ENCODE assay signal across 38 cellular contexts in the genomic region with DNA sequence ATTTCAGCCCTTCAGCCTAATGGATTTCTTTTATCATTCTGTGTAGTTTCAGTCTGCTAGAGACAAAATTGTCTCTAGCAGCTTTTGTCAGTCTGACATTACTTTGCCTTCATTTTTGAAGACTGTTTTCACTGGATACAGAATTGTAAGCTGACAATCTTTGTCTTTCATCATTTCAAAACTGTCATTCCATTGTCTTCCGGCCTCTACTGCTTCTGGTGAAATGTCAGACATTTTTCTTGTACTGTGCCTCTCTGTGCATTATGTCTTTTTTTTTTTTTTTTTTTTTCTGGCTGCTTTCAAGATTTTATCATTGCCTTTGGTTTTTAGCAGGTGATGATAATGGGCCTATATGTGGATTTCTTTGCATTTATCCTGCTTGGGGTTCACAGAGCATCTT.
"Had no signal": no experiment of that assay in that cellular context is flagged by ENCODE, and none has a peak within 500 bp of the region (broad histone marks: within the 10 kb centered on the region; RNA-seq: fewer than 3 reads in every experiment).

No MANE protein-coding gene starts in this region.

- H3K4me3 ChIP-seq: ascending aorta, cardiac muscle cell had no signal

- H3K27me3 Mint-ChIP-seq: activated naive CD8-positive, alpha-beta T cell treated with anti-CD3 and anti-CD28 coated beads, Interleukin-2, amount 50 U/mL, for 24 hours; activated T-cell treated with anti-CD3 and anti-CD28 coated beads, Interleukin-2, amount 50 U/mL, for 24 hours had no signal

- H3K4me1 Mint-ChIP-seq: activated CD4-positive, alpha-beta memory T cell treated with anti-CD3 and anti-CD28 coated beads, Interleukin-2, amount 10 ng/mL, durations not matched to agents 7 days and 5 days; activated CD4-positive, alpha-beta T cell treated with anti-CD3 and anti-CD28 coated beads for 36 hours; activated CD4-positive, alpha-beta T cell treated with anti-CD3 and anti-CD28 coated beads, Interleukin-2, amount 10 ng/mL, durations not matched to agents 7 days and 5 days; activated CD8-positive, alpha-beta memory T cell treated with anti-CD3 and anti-CD28 coated beads, Interleukin-2, amount 10 ng/mL, durations not matched to agents 7 days and 5 days; activated naive CD4-positive, alpha-beta T cell treated with anti-CD3 and anti-CD28 coated beads, Interleukin-2, amount 10 ng/mL, durations not matched to agents 7 days and 5 days; activated naive CD4-positive, alpha-beta T cell treated with anti-CD3 and anti-CD28 coated beads, Interleukin-2, amount 50 U/mL, for 24 hours; activated naive CD8-positive, alpha-beta T cell treated with anti-CD3 and anti-CD28 coated beads, Interleukin-2, amount 10 ng/mL, durations not matched to agents 7 days and 5 days; activated naive CD8-positive, alpha-beta T cell treated with anti-CD3 and anti-CD28 coated beads, Interleukin-2, amount 50 U/mL, for 24 hours; central memory CD8-positive, alpha-beta T cell had no signal

- DNase-seq: activated CD4-positive, alpha-beta memory T cell treated with anti-CD3 and anti-CD28 coated beads, Interleukin-2, amount 10 ng/mL, durations not matched to agents 7 days and 5 days; activated CD4-positive, alpha-beta T cell treated with anti-CD3 and anti-CD28 coated beads for 1 hour; activated CD4-positive, alpha-beta T cell treated with anti-CD3 and anti-CD28 coated beads for 36 hours; activated CD4-positive, alpha-beta T cell treated with anti-CD3 and anti-CD28 coated beads for 48 hours; activated CD4-positive, alpha-beta T cell treated with anti-CD3 and anti-CD28 coated beads, Interleukin-2, amount 10 ng/mL, durations not matched to agents 7 days and 5 days; activated CD4-positive, alpha-beta T cell treated with anti-CD3 and anti-CD28 coated beads, Interleukin-2, amount 50 U/mL, for 48 hours; activated CD4-positive, CD25-positive, alpha-beta regulatory T cell; activated CD8-positive, alpha-beta memory T cell treated with anti-CD3 and anti-CD28 coated beads for 24 hours; activated CD8-positive, alpha-beta memory T cell treated with anti-CD3 and anti-CD28 coated beads, Interleukin-2, amount 10 ng/mL, durations not matched to agents 7 days and 5 days; activated CD8-positive, alpha-beta memory T cell treated with anti-CD3 and anti-CD28 coated beads, Interleukin-2, amount 50 U/mL, for 48 hours; activated CD8-positive, alpha-beta T cell treated with anti-CD3 and anti-CD28 coated beads, Interleukin-2, amount 10 ng/mL, durations not matched to agents 7 days and 5 days; activated effector memory CD4-positive, alpha-beta T cell treated with Interleukin-2 at 50 U/mL for 16 hours; activated gamma-delta T cell; activated naive CD4-positive, alpha-beta T cell treated with anti-CD3 and anti-CD28 coated beads, Interleukin-2, amount 10 ng/mL, durations not matched to agents 7 days and 5 days; activated naive CD4-positive, alpha-beta T cell treated with Interleukin-2 at 50 U/mL for 16 hours; activated naive CD8-positive, alpha-beta T cell treated with anti-CD3 and anti-CD28 coated beads, Interleukin-2, amount 10 ng/mL, durations not matched to agents 7 days and 5 days; activated naive CD8-positive, alpha-beta T cell treated with anti-CD3 and anti-CD28 coated beads, Interleukin-2, amount 50 U/mL, for 24 hours; activated T-cell treated with anti-CD3 and anti-CD28 coated beads, Interleukin-2, amount 50 U/mL, for 24 hours; amygdala; anterior cingulate cortex; caudate nucleus; cerebellar nuclear complex; T-helper 1 cell; T-helper 2 cell; T-helper 9 cell had no signal

- H3K27ac Mint-ChIP-seq: activated CD4-positive, alpha-beta memory T cell treated with anti-CD3 and anti-CD28 coated beads, Interleukin-2, amount 10 ng/mL, durations not matched to agents 7 days and 5 days; activated CD4-positive, alpha-beta T cell treated with anti-CD3 and anti-CD28 coated beads for 36 hours; activated CD4-positive, alpha-beta T cell treated with anti-CD3 and anti-CD28 coated beads, Interleukin-2, amount 10 ng/mL, durations not matched to agents 7 days and 5 days; activated CD8-positive, alpha-beta memory T cell treated with anti-CD3 and anti-CD28 coated beads, Interleukin-2, amount 10 ng/mL, durations not matched to agents 7 days and 5 days; activated CD8-positive, alpha-beta T cell treated with anti-CD3 and anti-CD28 coated beads, Interleukin-2, amount 10 ng/mL, durations not matched to agents 7 days and 5 days; activated naive CD4-positive, alpha-beta T cell treated with anti-CD3 and anti-CD28 coated beads, Interleukin-2, amount 10 ng/mL, durations not matched to agents 7 days and 5 days; activated naive CD4-positive, alpha-beta T cell treated with anti-CD3 and anti-CD28 coated beads, Interleukin-2, amount 50 U/mL, for 24 hours; activated naive CD8-positive, alpha-beta T cell; activated naive CD8-positive, alpha-beta T cell treated with anti-CD3 and anti-CD28 coated beads, Interleukin-2, amount 10 ng/mL, durations not matched to agents 7 days and 5 days; activated naive CD8-positive, alpha-beta T cell treated with anti-CD3 and anti-CD28 coated beads, Interleukin-2, amount 50 U/mL, for 24 hours; activated T-helper 2 cell treated with anti-CD3 and anti-CD28 coated beads, Interferon-gamma antibody, Interleukin-2, Interleukin-4, amounts not matched to agents 10 μg/mL and 5 μg/mL and 100 μg/mL, durations not matched to agents 14 hours and 24 hours and 36 hours; brain; T-helper 1 cell treated with Interleukin-12 subunit alpha and Interleukin-12 subunit beta and Interleukin-4 antibody, amounts not matched to agents 30 μg/mL and 1 μg/mL, for 36 hours; T-helper 2 cell treated with Interferon-gamma antibody and Interleukin-4, amounts not matched to agents 5 μg/mL and 100 μg/mL, for 36 hours had no signal

- H3K36me3 ChIP-seq: ascending aorta, cardiac muscle cell had no signal

- ATAC-seq: activated CD4-positive, alpha-beta T cell treated with anti-CD3 and anti-CD28 coated beads for 36 hours; activated CD4-positive, CD25-positive, alpha-beta regulatory T cell treated with anti-CD3 and anti-CD28 coated beads, Interleukin-2, amount 50 U/mL, for 24 hours; activated CD8-positive, alpha-beta memory T cell treated with anti-CD3 and anti-CD28 coated beads, Interleukin-2, amount 10 ng/mL, durations not matched to agents 7 days and 5 days; activated CD8-positive, alpha-beta T cell treated with anti-CD3 and anti-CD28 coated beads, Interleukin-2, amount 10 ng/mL, durations not matched to agents 7 days and 5 days; activated naive CD8-positive, alpha-beta T cell treated with anti-CD3 and anti-CD28 coated beads, Interleukin-2, amount 50 U/mL, for 24 hours had no signal

- H3K4me1 ChIP-seq: ascending aorta had no signal

- H3K27me3 ChIP-seq: ascending aorta, cardiac muscle cell had no signal

- H3K4me3 Mint-ChIP-seq: activated CD4-positive, alpha-beta memory T cell treated with anti-CD3 and anti-CD28 coated beads, Interleukin-2, amount 10 ng/mL, durations not matched to agents 7 days and 5 days; activated CD4-positive, alpha-beta T cell treated with anti-CD3 and anti-CD28 coated beads for 36 hours; activated CD4-positive, alpha-beta T cell treated with anti-CD3 and anti-CD28 coated beads, Interleukin-2, amount 10 ng/mL, durations not matched to agents 7 days and 5 days; activated CD8-positive, alpha-beta memory T cell treated with anti-CD3 and anti-CD28 coated beads, Interleukin-2, amount 10 ng/mL, durations not matched to agents 7 days and 5 days; activated CD8-positive, alpha-beta T cell treated with anti-CD3 and anti-CD28 coated beads, Interleukin-2, amount 10 ng/mL, durations not matched to agents 7 days and 5 days; activated naive CD4-positive, alpha-beta T cell treated with anti-CD3 and anti-CD28 coated beads, Interleukin-2, amount 10 ng/mL, durations not matched to agents 7 days and 5 days; activated naive CD4-positive, alpha-beta T cell treated with anti-CD3 and anti-CD28 coated beads, Interleukin-2, amount 50 U/mL, for 24 hours; activated naive CD8-positive, alpha-beta T cell; activated naive CD8-positive, alpha-beta T cell treated with anti-CD3 and anti-CD28 coated beads, Interleukin-2, amount 10 ng/mL, durations not matched to agents 7 days and 5 days; activated naive CD8-positive, alpha-beta T cell treated with anti-CD3 and anti-CD28 coated beads, Interleukin-2, amount 50 U/mL, for 24 hours; activated T-cell treated with anti-CD3 and anti-CD28 coated beads, Interleukin-2, amount 50 U/mL, for 24 hours; brain; central memory CD8-positive, alpha-beta T cell; T-helper 1 cell treated with Interleukin-12 subunit alpha and Interleukin-12 subunit beta and Interleukin-4 antibody, amounts not matched to agents 30 μg/mL and 1 μg/mL, for 36 hours; T-helper 2 cell treated with Interferon-gamma antibody and Interleukin-4, amounts not matched to agents 5 μg/mL and 100 μg/mL, for 36 hours had no signal

- H3K36me3 Mint-ChIP-seq: activated naive CD4-positive, alpha-beta T cell treated with anti-CD3 and anti-CD28 coated beads, Interleukin-2, amount 10 ng/mL, durations not matched to agents 7 days and 5 days; activated naive CD8-positive, alpha-beta T cell treated with anti-CD3 and anti-CD28 coated beads, Interleukin-2, amount 10 ng/mL, durations not matched to agents 7 days and 5 days had no signal

- FAIRE-seq: bronchial epithelial cell, TTC549 had no signal

- H3K27ac ChIP-seq: ascending aorta, cardiac muscle cell, VCaP had no signal
